Comparison of ENCODE assay signal across 1 cellular context in the genomic region with DNA sequence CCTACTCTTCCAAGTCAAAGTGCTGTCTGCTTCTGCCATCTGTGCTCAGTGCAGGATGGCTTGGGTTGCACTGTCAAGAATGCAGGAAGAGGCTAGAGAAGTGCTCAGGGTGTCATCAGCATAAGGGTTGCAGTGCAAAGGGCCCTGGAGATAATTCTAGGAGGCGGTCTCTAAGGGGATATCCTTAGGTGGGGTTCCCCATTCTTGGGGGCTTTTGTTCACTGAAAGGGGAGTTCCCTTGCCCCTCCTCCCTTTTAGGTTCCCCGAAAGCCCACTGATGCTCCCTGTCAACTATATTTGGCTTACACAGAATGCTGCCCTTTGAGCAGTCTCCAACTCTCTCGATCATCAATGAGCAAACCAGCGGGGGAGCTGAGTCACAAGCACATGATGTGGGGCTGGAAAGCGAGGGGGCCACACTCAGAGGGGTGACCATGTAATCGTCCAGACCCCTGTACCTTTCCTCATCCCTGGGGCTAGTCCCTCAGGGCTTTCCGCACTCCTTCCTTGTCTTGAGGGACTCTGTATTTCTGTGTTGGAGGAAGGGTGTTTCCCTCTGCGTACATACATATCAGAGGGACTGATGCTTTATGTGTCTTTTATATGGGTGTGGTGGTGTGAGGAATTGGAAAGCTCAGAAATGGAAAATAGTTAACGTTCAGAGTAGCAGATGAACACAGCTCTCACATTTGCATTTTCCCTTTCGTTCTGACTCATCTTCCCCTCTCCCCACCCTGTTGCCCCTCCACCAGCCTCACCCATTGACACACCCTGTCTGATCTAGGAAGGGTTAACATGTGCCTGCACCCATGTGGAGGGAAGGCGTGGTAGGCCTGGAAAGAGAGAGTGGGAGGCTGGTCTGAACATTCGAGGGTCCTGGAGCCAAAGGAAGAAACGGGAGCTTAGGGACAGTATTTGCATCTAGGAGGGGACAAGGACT.
TF ChIP-seq lines count a peak whose summit lies in the region.

No MANE protein-coding gene starts in this region.

TF ChIP-seq in HepG2, 621 proteins besides CTCF, POLR2A, EP300 and RAD21:
- TF ChIP-seq, protein P1, sequence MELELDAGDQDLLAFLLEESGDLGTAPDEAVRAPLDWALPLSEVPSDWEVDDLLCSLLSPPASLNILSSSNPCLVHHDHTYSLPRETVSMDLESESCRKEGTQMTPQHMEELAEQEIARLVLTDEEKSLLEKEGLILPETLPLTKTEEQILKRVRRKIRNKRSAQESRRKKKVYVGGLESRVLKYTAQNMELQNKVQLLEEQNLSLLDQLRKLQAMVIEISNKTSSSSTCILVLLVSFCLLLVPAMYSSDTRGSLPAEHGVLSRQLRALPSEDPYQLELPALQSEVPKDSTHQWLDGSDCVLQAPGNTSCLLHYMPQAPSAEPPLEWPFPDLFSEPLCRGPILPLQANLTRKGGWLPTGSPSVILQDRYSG (CRISPR knock-in tag; IDR thresholded peaks at IDR 0.05) = no peak
- TF ChIP-seq ZSCAN25 (CRISPR knock-in tag; IDR thresholded peaks at IDR 0.05) (no peak), MEIS2 (CRISPR knock-in tag; IDR thresholded peaks at IDR 0.05) (no peak), ZNF614 (CRISPR knock-in tag; IDR thresholded peaks at IDR 0.05; ENCODE audit: borderline replicate concordance) (no peak), GATAD1 (CRISPR knock-in tag; IDR thresholded peaks at IDR 0.05) (no peak), MATR3 (CRISPR knock-in tag; IDR thresholded peaks at IDR 0.05) (no peak), ZFP62 (CRISPR knock-in tag; IDR thresholded peaks at IDR 0.05) (no peak), SP140L (CRISPR knock-in tag; IDR thresholded peaks at IDR 0.05; ENCODE audit: borderline replicate concordance) (no peak)
